ENCODE assay signal across 1 cellular context in the genomic region with DNA sequence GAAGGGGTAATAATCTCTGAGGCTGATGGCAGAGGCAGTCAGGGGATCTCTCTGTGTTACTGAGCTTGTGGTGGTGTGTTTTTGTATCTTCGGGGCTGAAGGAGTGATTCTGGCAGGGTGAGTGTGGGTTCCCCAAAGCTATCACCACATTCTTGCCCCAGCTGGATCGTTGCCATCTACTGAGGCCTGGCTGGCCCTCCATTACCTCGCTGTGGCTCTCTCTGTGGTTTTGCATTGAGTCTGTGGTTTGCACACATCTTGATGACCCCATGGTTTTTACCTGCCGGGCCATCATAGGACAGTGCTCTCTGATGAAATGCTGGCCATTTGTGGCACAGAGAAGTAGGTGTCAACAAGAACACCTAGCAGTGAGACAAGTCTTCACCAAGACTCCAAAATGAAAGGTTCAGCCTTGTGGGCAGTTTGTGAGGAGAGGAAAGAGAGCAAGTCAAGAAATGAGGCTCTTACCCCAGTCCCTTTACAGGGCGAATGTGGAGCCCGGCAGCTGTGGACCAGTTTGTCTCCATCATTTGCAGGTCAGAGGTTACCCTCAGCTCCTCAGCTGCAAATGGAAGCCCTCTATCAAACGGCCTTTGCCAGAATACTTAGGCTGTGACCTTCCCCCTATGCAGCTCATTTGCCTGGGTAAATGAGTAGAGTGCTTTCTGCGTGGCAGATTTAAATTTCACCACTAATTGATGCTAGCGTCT.
TF ChIP-seq lines count a peak whose summit lies in the region.

No MANE protein-coding gene starts in this region.

TF ChIP-seq in HepG2, 621 proteins besides CTCF, POLR2A, EP300 and RAD21 (continued from another document):
- TF ChIP-seq, protein P1, sequence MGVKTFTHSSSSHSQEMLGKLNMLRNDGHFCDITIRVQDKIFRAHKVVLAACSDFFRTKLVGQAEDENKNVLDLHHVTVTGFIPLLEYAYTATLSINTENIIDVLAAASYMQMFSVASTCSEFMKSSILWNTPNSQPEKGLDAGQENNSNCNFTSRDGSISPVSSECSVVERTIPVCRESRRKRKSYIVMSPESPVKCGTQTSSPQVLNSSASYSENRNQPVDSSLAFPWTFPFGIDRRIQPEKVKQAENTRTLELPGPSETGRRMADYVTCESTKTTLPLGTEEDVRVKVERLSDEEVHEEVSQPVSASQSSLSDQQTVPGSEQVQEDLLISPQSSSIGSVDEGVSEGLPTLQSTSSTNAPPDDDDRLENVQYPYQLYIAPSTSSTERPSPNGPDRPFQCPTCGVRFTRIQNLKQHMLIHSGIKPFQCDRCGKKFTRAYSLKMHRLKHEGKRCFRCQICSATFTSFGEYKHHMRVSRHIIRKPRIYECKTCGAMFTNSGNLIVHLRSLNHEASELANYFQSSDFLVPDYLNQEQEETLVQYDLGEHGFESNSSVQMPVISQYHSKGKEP (CRISPR knock-in tag; IDR thresholded peaks at IDR 0.05), result no peak
- TF ChIP-seq THAP7 (CRISPR knock-in tag; IDR thresholded peaks at IDR 0.05), result no peak
- no peak for TF ChIP-seq ZZZ3 (CRISPR knock-in tag; IDR thresholded peaks at IDR 0.05; ENCODE audit: borderline replicate concordance)
- TF ChIP-seq ZBTB7A (CRISPR knock-in tag; IDR thresholded peaks at IDR 0.05), result no peak
- TF ChIP-seq RCOR2 (CRISPR knock-in tag; IDR thresholded peaks at IDR 0.05), result no peak
- no peak for TF ChIP-seq MXI1 (IDR thresholded peaks at IDR 0.05; ENCODE audit: borderline replicate concordance, low read depth, low read length)
- TF ChIP-seq ZFX (CRISPR knock-in tag; IDR thresholded peaks at IDR 0.05; ENCODE audit: low read depth), result no peak
- TF ChIP-seq ZSCAN30 (CRISPR knock-in tag; IDR thresholded peaks at IDR 0.05), result no peak
- TF ChIP-seq MTF1 (CRISPR knock-in tag; IDR thresholded peaks at IDR 0.05), result no peak
